1 cellular context compared by ENCODE assay signal in genomic region chr19:8367327-8368001, GRCh38.
TF ChIP-seq lines count a peak whose summit lies in the region.

No MANE protein-coding gene starts in this region.

TF ChIP-seq in HEK293, 187 proteins besides CTCF, POLR2A, EP300 and RAD21 (continued from another document):
- no peak for TF ChIP-seq ZBTB49 (tag by site-specific recombination; IDR thresholded peaks at IDR 0.05; ENCODE audit: low read depth)
- no peak for TF ChIP-seq AEBP2 (tag by site-specific recombination; IDR thresholded peaks at IDR 0.05; ENCODE audit: borderline replicate concordance)
- no peak for TF ChIP-seq ZNF169 (tag by site-specific recombination; IDR thresholded peaks at IDR 0.05)
- no peak for TF ChIP-seq ZNF138 (tag by site-specific recombination; IDR thresholded peaks at IDR 0.05; ENCODE audit: borderline replicate concordance)
- TF ChIP-seq ZSCAN23 (tag by site-specific recombination; IDR thresholded peaks at IDR 0.05), result peak; percentile 4
- TF ChIP-seq ZNF521 (tag by site-specific recombination; IDR thresholded peaks at IDR 0.05), result no peak
- peak; percentile 94 for TF ChIP-seq ZNF398 (tag by site-specific recombination; IDR thresholded peaks at IDR 0.05)
- no peak for TF ChIP-seq ZNF133 (tag by site-specific recombination; IDR thresholded peaks at IDR 0.05)
- no peak for TF ChIP-seq ZFP37 (tag by site-specific recombination; IDR thresholded peaks at IDR 0.05)
- TF ChIP-seq ZNF266 (tag by site-specific recombination; IDR thresholded peaks at IDR 0.05; ENCODE audit: low read depth), result no peak
- TF ChIP-seq ZNF140 (tag by site-specific recombination; IDR thresholded peaks at IDR 0.05), result no peak
- peak; percentile 31; the same call in 1 of the 2 replicates for TF ChIP-seq KLF17 (tag by site-specific recombination; IDR thresholded peaks at IDR 0.05)
- TF ChIP-seq ZBTB26 (tag by site-specific recombination; optimal IDR thresholded peaks at IDR 0.05), result peak; percentile 23
- no peak for TF ChIP-seq HOXC10 (CRISPR knock-in tag; IDR thresholded peaks at IDR 0.05)
- no peak for TF ChIP-seq ZNF560 (tag by site-specific recombination; IDR thresholded peaks at IDR 0.05; ENCODE audit: borderline replicate concordance)
- peak; percentile 75 for TF ChIP-seq ZBTB17 (tag by site-specific recombination; IDR thresholded peaks at IDR 0.05)
- no peak for TF ChIP-seq MYNN (tag by site-specific recombination; IDR thresholded peaks at IDR 0.05; ENCODE audit: borderline replicate concordance)
- TF ChIP-seq ZNF175 (tag by site-specific recombination; IDR thresholded peaks at IDR 0.05), result no peak
- TF ChIP-seq YY2 (tag by site-specific recombination; IDR thresholded peaks at IDR 0.05), result no peak
- peak; percentile 42 for TF ChIP-seq ZNF341 (tag by site-specific recombination; IDR thresholded peaks at IDR 0.05; ENCODE audit: low read depth)
- TF ChIP-seq ZNF19 (tag by site-specific recombination; IDR thresholded peaks at IDR 0.05; ENCODE audit: low read depth), result no peak
- 0 out of 2 replicates have a peak, but pooled peaks have one; percentile 26 for TF ChIP-seq ZNF148 (tag by site-specific recombination; IDR thresholded peaks at IDR 0.05; ENCODE audit: borderline replicate concordance)
- TF ChIP-seq ZNF530 (tag by site-specific recombination; IDR thresholded peaks at IDR 0.05; ENCODE audit: low read depth), result no peak
- no peak for TF ChIP-seq ZNF501 (tag by site-specific recombination; IDR thresholded peaks at IDR 0.05)
- no peak for TF ChIP-seq ZBTB20 (tag by site-specific recombination; IDR thresholded peaks at IDR 0.05)
- no peak for TF ChIP-seq ZNF404 (tag by site-specific recombination; IDR thresholded peaks at IDR 0.05)
- TF ChIP-seq PRDM1 (tag by site-specific recombination; IDR thresholded peaks at IDR 0.05), result peak; percentile 96
- peak; percentile 97 for TF ChIP-seq ZNF24 (tag by site-specific recombination; IDR thresholded peaks at IDR 0.05)
- peak; percentile 71; the same call in 1 of the 2 replicates for TF ChIP-seq ZNF610 (tag by site-specific recombination; IDR thresholded peaks at IDR 0.05; ENCODE audit: borderline replicate concordance)
- TF ChIP-seq ZSCAN16 (tag by site-specific recombination; IDR thresholded peaks at IDR 0.05), result peak; percentile 44; the same call in 1 of the 2 replicates
- no peak for TF ChIP-seq ZNF664 (tag by site-specific recombination; IDR thresholded peaks at IDR 0.05)
- 0 out of 2 replicates have a peak, but pooled peaks have one; percentile 24 for TF ChIP-seq ZSCAN30 (tag by site-specific recombination; IDR thresholded peaks at IDR 0.05)
- no peak for TF ChIP-seq ZNF311 (tag by site-specific recombination; IDR thresholded peaks at IDR 0.05; ENCODE audit: borderline replicate concordance)
- TF ChIP-seq SCRT1 (tag by site-specific recombination; IDR thresholded peaks at IDR 0.05; ENCODE audit: borderline replicate concordance), result no peak
